Comparison of ENCODE assay signal across 22 cellular contexts in the genomic region with DNA sequence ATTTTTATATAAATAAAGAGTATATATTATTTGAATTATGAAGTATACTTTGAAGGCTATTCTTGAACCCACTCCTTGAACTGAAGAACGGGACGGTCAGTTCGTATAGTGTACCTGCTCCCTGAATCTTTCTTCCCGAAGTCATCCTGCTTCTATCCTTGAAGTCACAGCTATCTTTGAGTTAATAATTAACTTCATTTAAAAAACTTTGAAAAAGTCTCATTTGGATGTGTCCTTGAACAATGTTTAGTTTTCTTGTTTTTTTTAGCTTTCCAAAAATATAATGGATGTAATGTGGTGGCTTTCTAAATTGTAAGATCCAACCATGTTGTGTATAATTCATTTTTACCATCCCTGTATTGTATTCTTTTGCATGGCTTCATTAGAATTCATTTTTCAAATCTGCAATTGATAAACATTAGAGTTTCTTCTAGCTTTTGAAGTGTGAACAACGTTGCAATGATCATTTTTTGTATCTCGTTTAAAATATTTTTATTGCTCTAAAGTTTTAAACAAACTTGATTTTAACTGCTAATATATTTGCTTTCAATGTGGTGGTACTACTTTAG.
A peak's percentile ranks its signal among the peaks of the same experiment; 100 is the strongest.
DNase-seq lines count a peak whose midpoint lies in the region; ATAC-seq, FAIRE-seq and TF ChIP-seq lines count a peak whose summit lies in the region.
"Had no signal": no experiment of that assay in that cellular context is flagged by ENCODE, and none has a peak within 500 bp of the region (broad histone marks: within the 10 kb centered on the region; RNA-seq: fewer than 3 reads in every experiment).

No MANE protein-coding gene starts in this region.

- WGBS in A549 (ENCODE audit: missing lambda C conversion rate) = 72% methylated on average over 6 of the region's 6 CpGs
- 66% methylated on average over 6 of the region's 6 CpGs for WGBS in hepatocyte (ENCODE audit: low lambda C conversion rate, missing lambda C conversion rate)
- 87 to 92% methylated on average over 6 of the region's 6 CpGs for WGBS in aorta, 2 donors

- peak overlapping the region; percentile 30 for H3K4me2 ChIP-seq in A549
- peak overlapping the region; percentile 39 for H3K4me2 ChIP-seq in hepatocyte
- H3K4me2 ChIP-seq: BLaER1 had no signal

- intact Hi-C loops in aorta (cut with DNase I) = no loop called here

- no peak for TF ChIP-seq POLR2A in A549 (IDR thresholded peaks at IDR 0.05; ENCODE audit: low read length)

- no peak for TF ChIP-seq CTCF in A549 (IDR thresholded peaks at IDR 0.05)
- TF ChIP-seq CTCF in hepatocyte (IDR thresholded peaks at IDR 0.05; ENCODE audit: poor library complexity) = no peak
- no peak for TF ChIP-seq CTCF in GM10248 (IDR thresholded peaks at IDR 0.05; ENCODE audit: control extremely low read depth, extremely low read depth, low read depth, missing control alignments)

- POLR2A ChIA-PET in A549 (lab: Yijun Ruan, JAX) = no interaction called here
- POLR2A ChIA-PET in GM10248 (lab: Yijun Ruan, JAX) = interaction anchor here (0.6 kb wide), 1 partner anchor 39 kb away, joined by 3 read pairs; no protein-coding TSS in a partner anchor

- no peak overlapping the region for H2AFZ ChIP-seq in hepatocyte

- H3K4me3 Mint-ChIP-seq in IgD-negative memory B cell (no peak overlapping the region), memory B cell (no peak overlapping the region)
- H3K4me3 Mint-ChIP-seq: CD14-positive monocyte; CD4-positive, alpha-beta memory T cell; CD4-positive, CD25-positive, alpha-beta regulatory T cell; CD8-positive, alpha-beta memory T cell had no signal

- H4K20me1 ChIP-seq in hepatocyte (ENCODE audit: insufficient read depth, poor library complexity, severe bottlenecking) = no peaks in the 10 kb centered on the region
- H4K20me1 ChIP-seq: BLaER1 had no signal

- no peak overlapping the region for H3K4me3 ChIP-seq in A549
- no peak overlapping the region for H3K4me3 ChIP-seq in hepatocyte
- no peak overlapping the region for H3K4me3 ChIP-seq in aorta (ENCODE audit: low read length in 2 of 2)
- H3K4me3 ChIP-seq: BLaER1 had no signal

- H3K36me3 ChIP-seq in hepatocyte (replicated peaks; ENCODE audit: insufficient read depth, low read depth) (no peaks in the 10 kb centered on the region), aorta (ENCODE audit: control insufficient read depth in 1 of 2, insufficient read depth in 2 of 2, low read length in 1 of 2) (no peaks in the 10 kb centered on the region)
- H3K36me3 ChIP-seq: BE2C had no signal

- CTCF ChIA-PET in A549 (lab: Yijun Ruan, JAX) (interaction anchor here (0.6 to 1.5 kb wide), 4 partner anchors 14 to 155 kb away, joined by 3 to 5 read pairs (median 4); no protein-coding TSS in a partner anchor), GM10248 (lab: Yijun Ruan, JAX) (interaction anchor here (0.9 to 1.4 kb wide), 3 partner anchors 13 to 212 kb away, joined by 3 to 5 read pairs (median 3); no protein-coding TSS in a partner anchor)

- H3K9me3 Mint-ChIP-seq in IgD-negative memory B cell (no peaks in the 10 kb centered on the region), memory B cell (no peaks in the 10 kb centered on the region)
- H3K9me3 Mint-ChIP-seq: CD14-positive monocyte; CD4-positive, alpha-beta memory T cell; CD4-positive, CD25-positive, alpha-beta regulatory T cell; CD8-positive, alpha-beta memory T cell had no signal

- H3K4me1 ChIP-seq in A549 (peaks cover 39% of the 10 kb centered on the region), hepatocyte (ENCODE audit: insufficient read depth) (peaks cover 6% of the 10 kb centered on the region), aorta (ENCODE audit: control insufficient read depth in 1 of 2, insufficient read depth in 2 of 2, low read length in 2 of 2) (peaks cover 0 to 3% of the 10 kb centered on the region in 2 donors)

- no peak for ATAC-seq in A549
- no peak for ATAC-seq in memory B cell (ENCODE audit: low read depth)
- no peak for ATAC-seq in aorta (ENCODE audit: low FRiP score)

- H3K27ac Mint-ChIP-seq in IgD-negative memory B cell (peak overlapping the region in 2 of 3 donors; percentile 33 to 51), memory B cell (peak overlapping the region; percentile 65)
- H3K27ac Mint-ChIP-seq: CD4-positive, CD25-positive, alpha-beta regulatory T cell had no signal

- H3K27ac ChIP-seq in A549 (no peak overlapping the region), hepatocyte (no peak overlapping the region), aorta (ENCODE audit: low read depth in 1 of 2, low read length in 2 of 2) (no peak overlapping the region)
- H3K27ac ChIP-seq: 22Rv1, BLaER1 had no signal

- no peak for FAIRE-seq in A549 (lab: Jason Lieb, UNC)
- FAIRE-seq: GM12891 had no signal

- H3K79me2 ChIP-seq in hepatocyte = peaks cover 45% of the 10 kb centered on the region

- no peak for TF ChIP-seq RAD21 in A549 (conservative IDR thresholded peaks at IDR 0.05 in 1 of 2, IDR thresholded peaks at IDR 0.05 in 1 of 2)

- H3K9me3 ChIP-seq in A549 (no peaks in the 10 kb centered on the region), hepatocyte (ENCODE audit: low read depth) (no peaks in the 10 kb centered on the region), aorta (ENCODE audit: control insufficient read depth, low read length) (no peaks in the 10 kb centered on the region)
- H3K9me3 ChIP-seq: BE2C had no signal

- no peaks in the 10 kb centered on the region for H3K27me3 Mint-ChIP-seq in IgD-negative memory B cell
- no peaks in the 10 kb centered on the region for H3K27me3 Mint-ChIP-seq in memory B cell
- H3K27me3 Mint-ChIP-seq: CD4-positive, alpha-beta memory T cell; CD4-positive, CD25-positive, alpha-beta regulatory T cell; CD8-positive, alpha-beta memory T cell had no signal

- H3K27me3 ChIP-seq in hepatocyte = no peaks in the 10 kb centered on the region
- no peaks in the 10 kb centered on the region for H3K27me3 ChIP-seq in aorta (ENCODE audit: control insufficient read depth in 1 of 2, insufficient read depth in 2 of 2, low read length in 1 of 2)
- H3K27me3 ChIP-seq: BE2C, BLaER1 had no signal

- H3K4me1 Mint-ChIP-seq in IgD-negative memory B cell (peaks cover 28 to 36% (median 31%) of the 10 kb centered on the region in 3 donors), memory B cell (peaks cover 29% of the 10 kb centered on the region)

- H3K36me3 Mint-ChIP-seq in IgD-negative memory B cell (peaks cover 2% of the 10 kb centered on the region), memory B cell (peaks cover 20% of the 10 kb centered on the region)

- DNase-seq in A549 (ENCODE audit: low read depth in 1 of 2, low spot score in 1 of 2) = no peak
- no peak for DNase-seq in hepatocyte (ENCODE audit: low spot score)
- no peak for DNase-seq in memory B cell (ENCODE audit: low spot score in 2 of 2)
- DNase-seq in aorta = no peak
- no peak for DNase-seq in GM10248 (ENCODE audit: extremely low spot score)
- no peak for DNase-seq in DMS153 treated with DMSO at 0.1 percent for 48 hours (lab: John Stamatoyannopoulos, UW; ENCODE audit: unreplicated experiment)
- DNase-seq: ACHN; BE2C; C1 segment of cervical spinal cord; CD4-positive, alpha-beta memory T cell; CD4-positive, CD25-positive, alpha-beta regulatory T cell; CD8-positive, alpha-beta memory T cell; COR-L47; DMS 273 treated with DMSO at 0.1 percent for 48 hours; DMS153; DMS79 treated with DMSO at 0.1 percent for 48 hours; GDM1 had no signal

- H3K9me2 ChIP-seq in hepatocyte (replicated peaks; ENCODE audit: insufficient read depth) = no peaks in the 10 kb centered on the region

- TF ChIP-seq EP300 in A549 (IDR thresholded peaks at IDR 0.05) = no peak

TF ChIP-seq in A549, 52 proteins besides CTCF, POLR2A, EP300 and RAD21:
- TF ChIP-seq CBX8 (IDR thresholded peaks at IDR 0.05) = no peak
- TF ChIP-seq PHF8 (IDR thresholded peaks at IDR 0.05; ENCODE audit: borderline replicate concordance, low read depth) = no peak
